1 cellular context compared by ENCODE assay signal in genomic region chr18:26993568-26993967, GRCh38.
TF ChIP-seq lines count a peak whose summit lies in the region.

No MANE protein-coding gene starts in this region.

TF ChIP-seq in WTC11, 78 proteins besides CTCF, POLR2A, EP300 and RAD21 (continued from another document):
- no peak for TF ChIP-seq ZNF532 (CRISPR knock-in tag; IDR thresholded peaks at IDR 0.05; ENCODE audit: borderline replicate concordance)
